In genomic region chr20:46368902-46369268, GRCh38 we compare ENCODE assay signal across 18 cellular contexts. TPM values are rescaled to one million over a fixed set of nuclear protein-coding genes. Genes with fewer than 3 reads are reported as not detected.
A peak's percentile ranks its signal among the peaks of the same experiment; 100 is the strongest.
DNase-seq lines count a peak whose midpoint lies in the region; ATAC-seq and TF ChIP-seq lines count a peak whose summit lies in the region.
"Had no signal": no experiment of that assay in that cellular context is flagged by ENCODE, and none has a peak within 500 bp of the region (broad histone marks: within the 10 kb centered on the region; RNA-seq: fewer than 3 reads in every experiment).

No MANE protein-coding gene starts in this region.

- H3K9me3 ChIP-seq in CD4-positive, alpha-beta T cell (ENCODE audit: control insufficient read depth, low read length), result no peaks in the 10 kb centered on the region
- H3K9me3 ChIP-seq: psoas muscle, thyroid gland had no signal

- H3K27ac ChIP-seq in ACC112 (ENCODE audit: low read depth, low read length), result peak overlapping the region; percentile 24
- H3K27ac ChIP-seq in CD4-positive, alpha-beta T cell (ENCODE audit: low read depth, low read length), result no peak overlapping the region
- H3K27ac ChIP-seq: thyroid gland had no signal

- peaks cover 84% of the 10 kb centered on the region for H3K36me3 Mint-ChIP-seq in CD4-positive, alpha-beta T cell (ENCODE audit: low read depth)
- peaks cover 69% of the 10 kb centered on the region for H3K36me3 Mint-ChIP-seq in effector memory CD8-positive, alpha-beta T cell (ENCODE audit: insufficient read depth)

- H3K9me3 Mint-ChIP-seq in CD4-positive, alpha-beta T cell, result no peaks in the 10 kb centered on the region
- no peaks in the 10 kb centered on the region for H3K9me3 Mint-ChIP-seq in effector memory CD8-positive, alpha-beta T cell
- H3K9me3 Mint-ChIP-seq: nephron progenitor cell had no signal

- intact Hi-C loops in CD4-positive, alpha-beta T cell (cut with DNase I, micrococcal nuclease), result loop anchor here in 1 of 2 experiments (2.0 to 10.0 kb wide), 3 partner anchors 30 to 564 kb away; partner anchors contain the start of gene ZNF335

- H3K27ac Mint-ChIP-seq in CD4-positive, alpha-beta T cell, result peak overlapping the region; percentile 78
- H3K27ac Mint-ChIP-seq in effector memory CD8-positive, alpha-beta T cell, result peak overlapping the region; percentile 1 to 22
- H3K27ac Mint-ChIP-seq: B cell, nephron progenitor cell had no signal

- no peak overlapping the region for H3K4me3 Mint-ChIP-seq in CD4-positive, alpha-beta T cell
- no peak overlapping the region for H3K4me3 Mint-ChIP-seq in effector memory CD8-positive, alpha-beta T cell
- H3K4me3 Mint-ChIP-seq: B cell, nephron progenitor cell had no signal

- H3K4me1 Mint-ChIP-seq in CD4-positive, alpha-beta T cell (ENCODE audit: low read depth), result peaks cover 32% of the 10 kb centered on the region
- peaks cover 17% of the 10 kb centered on the region in 2 donors for H3K4me1 Mint-ChIP-seq in effector memory CD8-positive, alpha-beta T cell (ENCODE audit: low read depth in 2 of 2)

- H3K4me3 ChIP-seq in ACC112 (ENCODE audit: low read depth, low read length), result no peak overlapping the region
- H3K4me3 ChIP-seq: psoas muscle, thyroid gland had no signal

- H2AFZ ChIP-seq in ACC112 (ENCODE audit: low read length, unreplicated experiment), result no peak overlapping the region

- CTCF ChIA-PET in CD4-positive, alpha-beta T cell (lab: Charles Lee), result no interaction called here

- no peaks in the 10 kb centered on the region for H3K27me3 Mint-ChIP-seq in CD4-positive, alpha-beta T cell
- H3K27me3 Mint-ChIP-seq in effector memory CD8-positive, alpha-beta T cell, result no peaks in the 10 kb centered on the region
- H3K27me3 Mint-ChIP-seq: B cell had no signal

- no peak for DNase-seq in CD4-positive, alpha-beta T cell
- DNase-seq in RKO (ENCODE audit: low spot score), result peak; percentile 45
- DNase-seq in effector memory CD8-positive, alpha-beta T cell, result no peak
- DNase-seq in GM19238 (ENCODE audit: insufficient read length, low spot score), result no peak
- no peak for DNase-seq in NCI-H1417 (lab: John Stamatoyannopoulos, UW)
- DNase-seq: activated CD4-positive, alpha-beta T cell treated with anti-CD3 and anti-CD28 coated beads for 1 hour; activated T-cell treated with anti-CD3 and anti-CD28 coated beads, Interleukin-2, amount 50 U/mL, for 1 hour; central memory CD4-positive, alpha-beta T cell; DMS 273 treated with DMSO at 0.1 percent for 48 hours; kidney; nephron progenitor cell; psoas muscle; SIG-M5; T-helper 9 cell; thyroid gland had no signal

- POLR2A ChIA-PET in CD4-positive, alpha-beta T cell (lab: Charles Lee), result no interaction called here

- ATAC-seq in CD4-positive, alpha-beta T cell (ENCODE audit: poor library complexity), result no peak
- ATAC-seq in effector memory CD8-positive, alpha-beta T cell (replicated peaks), result no peak
- no peak for ATAC-seq in GM21390 (IDR thresholded peaks at IDR 0.05; ENCODE audit: unreplicated experiment)
- ATAC-seq: psoas muscle had no signal

- H3K79me2 ChIP-seq in ACC112 (ENCODE audit: control insufficient read depth, insufficient read depth, low read length, unreplicated experiment), result no peaks in the 10 kb centered on the region

- H3K27me3 ChIP-seq in ACC112 (ENCODE audit: insufficient read depth, low read length), result no peaks in the 10 kb centered on the region
- H3K27me3 ChIP-seq in CD4-positive, alpha-beta T cell (ENCODE audit: control insufficient read depth, insufficient read depth, low read length), result no peaks in the 10 kb centered on the region
- H3K27me3 ChIP-seq: thyroid gland had no signal

- no peak for TF ChIP-seq CTCF in CD4-positive, alpha-beta T cell (IDR thresholded peaks at IDR 0.05)

- H3K4me1 ChIP-seq in ACC112 (ENCODE audit: control insufficient read depth, insufficient read depth, low read length, unreplicated experiment), result peaks cover 32% of the 10 kb centered on the region

- peaks cover 27% of the 10 kb centered on the region; the same call in 1 of the 2 replicates for H3K36me3 ChIP-seq in ACC112 (ENCODE audit: insufficient read depth, low read length)

RNA-seq across cellular contexts. Expression of gene ELMO2, which starts 37.5 kb away (rescaled TPM):
- 10 to 100 TPM; 85.6 TPM for total RNA-seq in CD4-positive, alpha-beta T cell
